In the genomic region with DNA sequence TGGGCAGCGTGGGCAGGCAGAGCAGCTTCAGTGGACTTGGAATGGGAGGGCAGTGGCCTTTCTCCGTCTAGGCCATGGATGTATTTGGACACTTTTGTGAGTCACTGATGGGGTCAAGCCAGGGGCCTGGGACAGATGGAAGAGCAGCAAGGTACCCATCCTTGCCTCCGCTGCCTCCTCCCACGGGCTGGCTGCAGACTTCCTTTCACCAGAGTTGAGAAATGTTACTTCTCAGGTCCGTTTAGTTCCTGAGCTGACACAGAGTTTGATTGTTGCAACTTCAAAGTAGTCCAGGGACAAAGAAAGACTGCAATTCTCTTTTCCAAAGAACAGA, we compare ENCODE assay signal across 33 cellular contexts. TPM values are rescaled to one million over a fixed set of nuclear protein-coding genes. Genes with fewer than 3 reads are reported as not detected.
"Had no signal": no experiment of that assay in that cellular context is flagged by ENCODE, and none has a peak within 500 bp of the region (broad histone marks: within the 10 kb centered on the region; RNA-seq: fewer than 3 reads in every experiment).

No MANE protein-coding gene starts in this region.

- H3K4me3 Mint-ChIP-seq: activated CD4-positive, alpha-beta T cell treated with anti-CD3 and anti-CD28 coated beads, Interleukin-2, amount 10 ng/mL, durations not matched to agents 7 days and 5 days; activated CD8-positive, alpha-beta T cell treated with anti-CD3 and anti-CD28 coated beads, Interleukin-2, amount 10 ng/mL, durations not matched to agents 7 days and 5 days; activated naive CD4-positive, alpha-beta T cell treated with anti-CD3 and anti-CD28 coated beads, Interleukin-2, amount 10 ng/mL, durations not matched to agents 7 days and 5 days; activated naive CD8-positive, alpha-beta T cell; activated naive CD8-positive, alpha-beta T cell treated with anti-CD3 and anti-CD28 coated beads, Interleukin-2, amount 50 U/mL, for 24 hours; activated T-cell treated with anti-CD3 and anti-CD28 coated beads, Interleukin-2, amount 50 U/mL, for 4 hours; activated T-helper 1 cell treated with anti-CD3 and anti-CD28 coated beads, Interleukin-12 subunit alpha, Interleukin-12 subunit beta, Interleukin-2, Interleukin-4 antibody, amounts not matched to agents 30 ng/mL and 10 ng/mL and 1 ng/mL, durations not matched to agents 14 hours and 24 hours and 36 hours; T-helper 1 cell treated with Interleukin-12 subunit alpha and Interleukin-12 subunit beta and Interleukin-4 antibody, amounts not matched to agents 30 μg/mL and 1 μg/mL, for 36 hours; T-helper 2 cell treated with Interferon-gamma antibody and Interleukin-4, amounts not matched to agents 5 μg/mL and 100 μg/mL, for 36 hours had no signal

- H3K27ac ChIP-seq: brain microvascular endothelial cell, Peyer's patch, SJSA1 had no signal

- H3K4me3 ChIP-seq: MG63, Peyer's patch, SJSA1 had no signal

- H3K27me3 ChIP-seq: brain microvascular endothelial cell, MG63, Peyer's patch, SJSA1 had no signal

- H3K9ac ChIP-seq: SK-N-SH had no signal

- H3K36me3 Mint-ChIP-seq: activated naive CD4-positive, alpha-beta T cell treated with anti-CD3 and anti-CD28 coated beads, Interleukin-2, amount 10 ng/mL, durations not matched to agents 7 days and 5 days; activated naive CD8-positive, alpha-beta T cell had no signal

- H3K9me3 Mint-ChIP-seq: activated CD4-positive, alpha-beta T cell treated with anti-CD3 and anti-CD28 coated beads, Interleukin-2, amount 10 ng/mL, durations not matched to agents 7 days and 5 days; activated naive CD4-positive, alpha-beta T cell treated with anti-CD3 and anti-CD28 coated beads, Interleukin-2, amount 10 ng/mL, durations not matched to agents 7 days and 5 days; activated naive CD8-positive, alpha-beta T cell treated with anti-CD3 and anti-CD28 coated beads, Interleukin-2, amount 50 U/mL, for 24 hours; activated T-cell treated with anti-CD3 and anti-CD28 coated beads, Interleukin-2, amount 50 U/mL, for 4 hours; activated T-helper 1 cell treated with anti-CD3 and anti-CD28 coated beads, Interleukin-12 subunit alpha, Interleukin-12 subunit beta, Interleukin-2, Interleukin-4 antibody, amounts not matched to agents 30 ng/mL and 10 ng/mL and 1 ng/mL, durations not matched to agents 14 hours and 24 hours and 36 hours; T-helper 1 cell treated with Interleukin-12 subunit alpha and Interleukin-12 subunit beta and Interleukin-4 antibody, amounts not matched to agents 30 μg/mL and 1 μg/mL, for 36 hours; T-helper 2 cell treated with Interferon-gamma antibody and Interleukin-4, amounts not matched to agents 5 μg/mL and 100 μg/mL, for 36 hours had no signal

- H3K9me3 ChIP-seq: MG63, Peyer's patch, SJSA1, SK-N-SH had no signal

- H3K4me1 ChIP-seq: Peyer's patch, SJSA1 had no signal

- H3K27ac Mint-ChIP-seq: activated CD4-positive, alpha-beta T cell treated with anti-CD3 and anti-CD28 coated beads, Interleukin-2, amount 10 ng/mL, durations not matched to agents 7 days and 5 days; activated CD8-positive, alpha-beta T cell treated with anti-CD3 and anti-CD28 coated beads, Interleukin-2, amount 10 ng/mL, durations not matched to agents 7 days and 5 days; activated naive CD4-positive, alpha-beta T cell treated with anti-CD3 and anti-CD28 coated beads, Interleukin-2, amount 10 ng/mL, durations not matched to agents 7 days and 5 days; activated naive CD8-positive, alpha-beta T cell; activated naive CD8-positive, alpha-beta T cell treated with anti-CD3 and anti-CD28 coated beads, Interleukin-2, amount 50 U/mL, for 24 hours; activated T-helper 1 cell treated with anti-CD3 and anti-CD28 coated beads, Interleukin-12 subunit alpha, Interleukin-12 subunit beta, Interleukin-2, Interleukin-4 antibody, amounts not matched to agents 30 ng/mL and 10 ng/mL and 1 ng/mL, durations not matched to agents 14 hours and 24 hours and 36 hours; T-helper 1 cell treated with Interleukin-12 subunit alpha and Interleukin-12 subunit beta and Interleukin-4 antibody, amounts not matched to agents 30 μg/mL and 1 μg/mL, for 36 hours; T-helper 2 cell treated with Interferon-gamma antibody and Interleukin-4, amounts not matched to agents 5 μg/mL and 100 μg/mL, for 36 hours had no signal

- H3K4me2 ChIP-seq: SK-N-SH had no signal

- FAIRE-seq: TTC549 had no signal

- DNase-seq: activated CD4-positive, alpha-beta T cell treated with anti-CD3 and anti-CD28 coated beads, Interleukin-2, amount 10 ng/mL, durations not matched to agents 7 days and 5 days; activated CD4-positive, alpha-beta T cell treated with anti-CD3 and anti-CD28 coated beads, Interleukin-2, amount 50 U/mL, for 48 hours; activated CD8-positive, alpha-beta T cell treated with anti-CD3 and anti-CD28 coated beads, Interleukin-2, amount 10 ng/mL, durations not matched to agents 7 days and 5 days; activated naive CD4-positive, alpha-beta T cell treated with anti-CD3 and anti-CD28 coated beads, Interleukin-2, amount 10 ng/mL, durations not matched to agents 7 days and 5 days; activated naive CD8-positive, alpha-beta T cell treated with anti-CD3 and anti-CD28 coated beads, Interleukin-2, amount 50 U/mL, for 24 hours; activated T-cell treated with anti-CD3 and anti-CD28 coated beads, Interleukin-2, amount 50 U/mL, for 4 hours; anterior cingulate cortex; brain microvascular endothelial cell; Kasumi-1; KG1; MG63; NCI-H1092 treated with DMSO at 0.1 percent for 48 hours; NCI-H1417; NCI-H146; NCI-H187; NCI-H2029 treated with DMSO at 0.1 percent for 48 hours; NCI-H2107; NCI-H2171; NCI-H510A; NCI-H526; NCI-H748 treated with DMSO at 0.1 percent for 48 hours; NK-92 treated with Interleukin-12 subunit alpha and Interleukin-12 subunit beta, amount 100 ng/mL, for 24 hours; PC-3; Peyer's patch; RPMI8226; SHP77 treated with DMSO at 0.1 percent for 48 hours; SK-N-SH had no signal

- H3K36me3 ChIP-seq: brain microvascular endothelial cell, MG63, Peyer's patch, SJSA1 had no signal

- H3K4me1 Mint-ChIP-seq: activated CD4-positive, alpha-beta T cell treated with anti-CD3 and anti-CD28 coated beads, Interleukin-2, amount 10 ng/mL, durations not matched to agents 7 days and 5 days; activated naive CD4-positive, alpha-beta T cell treated with anti-CD3 and anti-CD28 coated beads, Interleukin-2, amount 10 ng/mL, durations not matched to agents 7 days and 5 days; activated naive CD8-positive, alpha-beta T cell treated with anti-CD3 and anti-CD28 coated beads, Interleukin-2, amount 50 U/mL, for 24 hours had no signal

RNA-seq across cellular contexts. Expression of gene CST8, which starts 18.6 kb away (rescaled TPM):
- total RNA-seq: activated CD4-positive, alpha-beta T cell treated with anti-CD3 and anti-CD28 coated beads, Interleukin-2, amount 10 ng/mL, durations not matched to agents 7 days and 5 days; activated CD8-positive, alpha-beta T cell treated with anti-CD3 and anti-CD28 coated beads, Interleukin-2, amount 10 ng/mL, durations not matched to agents 7 days and 5 days; activated T-cell treated with anti-CD3 and anti-CD28 coated beads, Interleukin-2, amount 50 U/mL, for 4 hours; activated T-helper 1 cell treated with anti-CD3 and anti-CD28 coated beads, Interleukin-12 subunit alpha, Interleukin-12 subunit beta, Interleukin-2, Interleukin-4 antibody, amounts not matched to agents 30 ng/mL and 10 ng/mL and 1 ng/mL, durations not matched to agents 14 hours and 24 hours and 36 hours; PC-3; Peyer's patch; SJSA1 had no signal

RNA-seq across cellular contexts. Expression of gene CST11, which starts 56.9 kb away (rescaled TPM):
- total RNA-seq: activated CD4-positive, alpha-beta T cell treated with anti-CD3 and anti-CD28 coated beads, Interleukin-2, amount 10 ng/mL, durations not matched to agents 7 days and 5 days; activated CD8-positive, alpha-beta T cell treated with anti-CD3 and anti-CD28 coated beads, Interleukin-2, amount 10 ng/mL, durations not matched to agents 7 days and 5 days; activated T-cell treated with anti-CD3 and anti-CD28 coated beads, Interleukin-2, amount 50 U/mL, for 4 hours; activated T-helper 1 cell treated with anti-CD3 and anti-CD28 coated beads, Interleukin-12 subunit alpha, Interleukin-12 subunit beta, Interleukin-2, Interleukin-4 antibody, amounts not matched to agents 30 ng/mL and 10 ng/mL and 1 ng/mL, durations not matched to agents 14 hours and 24 hours and 36 hours; PC-3; Peyer's patch; SJSA1 had no signal

RNA-seq across cellular contexts. Expression of gene CST9L, which starts 58.7 kb away (rescaled TPM):
- total RNA-seq: activated CD4-positive, alpha-beta T cell treated with anti-CD3 and anti-CD28 coated beads, Interleukin-2, amount 10 ng/mL, durations not matched to agents 7 days and 5 days; activated CD8-positive, alpha-beta T cell treated with anti-CD3 and anti-CD28 coated beads, Interleukin-2, amount 10 ng/mL, durations not matched to agents 7 days and 5 days; activated T-cell treated with anti-CD3 and anti-CD28 coated beads, Interleukin-2, amount 50 U/mL, for 4 hours; activated T-helper 1 cell treated with anti-CD3 and anti-CD28 coated beads, Interleukin-12 subunit alpha, Interleukin-12 subunit beta, Interleukin-2, Interleukin-4 antibody, amounts not matched to agents 30 ng/mL and 10 ng/mL and 1 ng/mL, durations not matched to agents 14 hours and 24 hours and 36 hours; PC-3; Peyer's patch; SJSA1 had no signal
